8 cellular contexts compared by ENCODE assay signal in genomic region chr12:124655317-124656213, GRCh38.
DNase-seq lines count a peak whose midpoint lies in the region; ATAC-seq, FAIRE-seq and TF ChIP-seq lines count a peak whose summit lies in the region.

No MANE protein-coding gene starts in this region.

- in situ Hi-C loops in G401 (cut with HindIII; ENCODE audit: low sequenced_read_pairs) = no loop called here

- peak; percentile 90 for FAIRE-seq in endometrium (lab: Jason Lieb, UNC)

- CTCF ChIA-PET in HEK293T (lab: Yijun Ruan, JAX) = no interaction called here

- no peak for ATAC-seq in GM18870 (IDR thresholded peaks at IDR 0.05; ENCODE audit: unreplicated experiment)
- no peak for ATAC-seq in HG03439 (IDR thresholded peaks at IDR 0.05; ENCODE audit: unreplicated experiment)

- POLR2A ChIA-PET in HEK293T (lab: Yijun Ruan, JAX) = no interaction called here

- peak; percentile 81 for DNase-seq in G401 (ENCODE audit: low spot score)
- peak; percentile 99 for DNase-seq in NCI-H82 (lab: John Stamatoyannopoulos, UW)
- DNase-seq in mucosa of gallbladder (ENCODE audit: low spot score) = peak; percentile 59
- no peak for DNase-seq in T-helper 9 cell
- DNase-seq in HEK293T (ENCODE audit: extremely low spot score) = no peak

TF ChIP-seq in HEK293T, 16 proteins besides CTCF, POLR2A, EP300 and RAD21:
- TF ChIP-seq PKNOX1 (IDR thresholded peaks at IDR 0.05) (no peak), SP1 (IDR thresholded peaks at IDR 0.05) (no peak)

Comparison
In these comparisons a context has a peak if more than half of its experiments do, and no peak if none do; other contexts are left out.
1. DNase-seq: peak in G401 (single experiment), NCI-H82 (single experiment) and mucosa of gallbladder (single experiment); none in T-helper 9 cell (single experiment) and HEK293T (single experiment).